Comparison of ENCODE assay signal across 8 cellular contexts in genomic region chr9:129641751-129642585, GRCh38. TPM values are rescaled to one million over a fixed set of nuclear protein-coding genes. Genes with fewer than 3 reads are reported as not detected.
DNase-seq lines count a peak whose midpoint lies in the region; ATAC-seq and TF ChIP-seq lines count a peak whose summit lies in the region.

ASB6 (minus strand) TSS chr9:129642151; CDS start chr9:129641999, 152 bp downstream.

- H3K9ac ChIP-seq in PC-3 (ENCODE audit: low read length) (peak within 1 kb of the TSS; percentile 89), muscle layer of colon (ENCODE audit: low read length) (peak within 1 kb of the TSS; percentile 53)

- peak; percentile 91 for TF ChIP-seq CTCF in PC-3 (conservative IDR thresholded peaks at IDR 0.05; ENCODE audit: low read depth, low read length)

- H3K79me2 ChIP-seq in PC-3 (ENCODE audit: low read length), result peaks cover 25% of the 10 kb centered on the region

- no TSS peak for BruUV-seq in PC-3 (replicated peaks; lab: Mats Ljungman, UMichigan)

- H3K9me3 ChIP-seq in PC-3 (ENCODE audit: low read length), result no peaks in the 10 kb centered on the region
- no peaks in the 10 kb centered on the region for H3K9me3 ChIP-seq in esophagus (ENCODE audit: control insufficient read depth in 2 of 2, insufficient read depth in 1 of 2, low read depth in 1 of 2, low read length in 1 of 2)
- H3K9me3 ChIP-seq in muscle layer of colon (ENCODE audit: low read length), result no peaks in the 10 kb centered on the region

- intact Hi-C loops in PC-3 (cut with micrococcal nuclease), result loop anchor here (1.0 to 2.0 kb wide), 2 partner anchors 45 to 85 kb away; no protein-coding TSS in a partner anchor

- CTCF ChIA-PET in PC-3 (lab: Charles Lee), result interaction anchor here (0.7 kb wide), 1 partner anchor 61 kb away, joined by 3 read pairs; no protein-coding TSS in a partner anchor

- no peaks in the 10 kb centered on the region for H4K20me1 ChIP-seq in PC-3 (ENCODE audit: low read length)

- POLR2A ChIA-PET in PC-3 (lab: Charles Lee; ENCODE audit: unreplicated experiment), result no interaction called here

- no peaks in the 10 kb centered on the region for H3K9me2 ChIP-seq in PC-3 (replicated peaks; ENCODE audit: low read length)

- H3F3A ChIP-seq in PC-3 (ENCODE audit: low read length, unreplicated experiment), result no peaks in the 10 kb centered on the region

- peak within 1 kb of the TSS; percentile 97 for H3K4me2 ChIP-seq in PC-3 (ENCODE audit: low read length)

- DNase-seq in DMS153 (lab: John Stamatoyannopoulos, UW) (peak; percentile 64), HuH-7.5 (ENCODE audit: low spot score) (peak; percentile 99), PC-3 (peak; percentile 91)
- DNase-seq in activated T-cell treated with anti-CD3 and anti-CD28 coated beads, Interleukin-2, amount 50 U/mL, for 1 hour, result peak; percentile 94
- peak; percentile 97 for DNase-seq in stimulated activated CD8-positive, alpha-beta memory T cell treated with anti-CD3 and anti-CD28 coated beads, Interleukin-7, amount 100 ng/mL, for 24 hours (ENCODE audit: low read depth)

- H3K4me3 ChIP-seq in PC-3 (ENCODE audit: low read length), result peak within 1 kb of the TSS; percentile 97
- H3K4me3 ChIP-seq in esophagus (ENCODE audit: low read depth in 1 of 2, low read length in 2 of 2), result peak within 1 kb of the TSS; percentile 76 to 93
- peak within 1 kb of the TSS; percentile 87 to 88 for H3K4me3 ChIP-seq in muscle layer of colon (ENCODE audit: low read depth in 1 of 2, low read length in 2 of 2)

- H3K27ac ChIP-seq in PC-3 (ENCODE audit: low read length) (no peak within 1 kb of the TSS), esophagus (ENCODE audit: low read depth in 2 of 2, low read length in 1 of 2) (peak within 1 kb of the TSS; percentile 47 to 93), muscle layer of colon (ENCODE audit: low read depth, low read length) (peak within 1 kb of the TSS; percentile 86)

- H2AFZ ChIP-seq in PC-3 (ENCODE audit: low read length), result peak within 1 kb of the TSS; percentile 92

- H3K4me1 ChIP-seq in PC-3 (ENCODE audit: insufficient read depth, low read length), result peaks cover 3% of the 10 kb centered on the region; the same call in 1 of the 2 replicates
- H3K4me1 ChIP-seq in esophagus (ENCODE audit: control insufficient read depth in 2 of 2, insufficient read depth in 2 of 2, low read length in 1 of 2), result peaks cover 7 to 11% of the 10 kb centered on the region in 2 donors
- peaks cover 21% of the 10 kb centered on the region for H3K4me1 ChIP-seq in muscle layer of colon (ENCODE audit: insufficient read depth, low read length)

- no peaks in the 10 kb centered on the region for H3K27me3 ChIP-seq in PC-3 (ENCODE audit: low read length)
- H3K27me3 ChIP-seq in esophagus (ENCODE audit: control insufficient read depth in 1 of 2, insufficient read depth in 2 of 2, low read length in 2 of 2), result no peaks in the 10 kb centered on the region
- no peaks in the 10 kb centered on the region for H3K27me3 ChIP-seq in muscle layer of colon (ENCODE audit: control insufficient read depth in 1 of 2, insufficient read depth in 2 of 2, low read length in 2 of 2)

- 0 to 1% methylated on average over 79 to 93 of the region's 93 CpGs for WGBS in esophagus, 2 donors

- H3K36me3 ChIP-seq in PC-3 (ENCODE audit: low read depth, low read length) (no peaks in the 10 kb centered on the region), esophagus (ENCODE audit: control insufficient read depth in 2 of 2, insufficient read depth in 2 of 2, low read length in 1 of 2) (peaks cover 4 to 23% of the 10 kb centered on the region in 2 donors), muscle layer of colon (ENCODE audit: insufficient read depth, low read length) (peaks cover 26% of the 10 kb centered on the region)

- ATAC-seq in GM21515 (IDR thresholded peaks at IDR 0.05; ENCODE audit: unreplicated experiment) (peak; percentile 81), PC-3 (peak; percentile 97)

RNA-seq across cellular contexts. Expression of gene ASB6, which starts in this region (rescaled TPM):
- total RNA-seq in PC-3 (2014; rRNA removed), result 19.1 and 20.8 TPM in 2 replicates
- polyA plus RNA-seq in esophagus, result 10 to 100 TPM; 14.4 to 15.1 TPM
